8 cellular contexts compared by ENCODE assay signal in the genomic region with DNA sequence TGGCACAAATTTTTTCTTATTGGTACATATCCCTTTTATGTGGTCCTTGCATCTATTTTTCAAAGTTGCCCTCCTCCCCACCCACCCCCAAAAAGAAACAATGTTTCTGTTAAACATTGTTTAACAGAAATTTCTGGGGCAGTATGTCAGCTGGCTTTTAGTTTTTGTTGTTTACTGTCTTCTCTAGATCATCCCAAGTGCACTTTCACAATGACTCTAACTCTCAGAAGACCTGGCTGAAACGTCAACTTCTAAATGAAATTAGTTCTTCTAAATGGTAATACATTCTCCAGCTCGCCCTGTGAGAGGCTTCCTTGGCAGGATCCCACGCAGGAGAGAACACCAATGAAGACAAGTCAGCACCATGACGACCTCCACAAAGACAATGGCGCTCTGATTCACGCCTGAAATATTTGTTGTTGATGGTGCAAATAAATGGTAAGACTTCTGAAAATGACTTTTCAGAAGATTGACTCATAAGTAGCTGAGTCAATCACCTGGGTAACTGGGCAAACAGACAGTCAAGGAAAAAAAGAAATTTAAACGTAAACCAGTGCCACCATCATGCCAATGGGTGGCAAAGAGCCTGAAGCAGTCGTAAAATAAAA.
DNase-seq lines count a peak whose midpoint lies in the region; ATAC-seq and TF ChIP-seq lines count a peak whose summit lies in the region.

No MANE protein-coding gene starts in this region.

- H3K27ac ChIP-seq in fibroblast of lung (ENCODE audit: insufficient read depth, low read length) (no peak overlapping the region), H9 (ENCODE audit: insufficient read length, low read depth, low read length) (no peak overlapping the region)

- ATAC-seq in GM21528 (IDR thresholded peaks at IDR 0.05; ENCODE audit: low FRiP score, unreplicated experiment), result peak; percentile 75
- ATAC-seq in HG03565 (IDR thresholded peaks at IDR 0.05; ENCODE audit: unreplicated experiment), result peak; percentile 75

- H3K9me3 ChIP-seq in fibroblast of lung (ENCODE audit: control insufficient read depth, insufficient read depth, low read depth, low read length), result no peaks in the 10 kb centered on the region
- no peaks in the 10 kb centered on the region for H3K9me3 ChIP-seq in H9 (ENCODE audit: control insufficient read depth, low read depth, low read length)

- H3K27me3 Mint-ChIP-seq in immature natural killer cell (ENCODE audit: low read depth in 3 of 3) (peaks cover 0 to 3% (median 2%) of the 10 kb centered on the region in 3 donors), H9 (ENCODE audit: low read depth) (no peaks in the 10 kb centered on the region)

- H3K36me3 ChIP-seq in fibroblast of lung (ENCODE audit: control insufficient read depth, insufficient read depth, low read length), result no peaks in the 10 kb centered on the region

- H2BK15ac ChIP-seq in H9 (ENCODE audit: low read depth, low read length), result no peak overlapping the region

- H3K56ac ChIP-seq in H9 (ENCODE audit: insufficient read length, low read depth, low read length), result no peak overlapping the region

- H4K91ac ChIP-seq in H9 (ENCODE audit: insufficient read length, low read depth, low read length), result no peak overlapping the region

- no peaks in the 10 kb centered on the region for H3K23me2 ChIP-seq in H9 (ENCODE audit: insufficient read length, low read depth, low read length, poor library complexity, severe bottlenecking)

- DNase-seq in Daoy (ENCODE audit: low read depth) (peak; percentile 93), fibroblast of lung (ENCODE audit: low read depth in 2 of 2) (peak; percentile 16 to 98), NCI-H446 treated with DMSO at 0.1 percent for 48 hours (lab: John Stamatoyannopoulos, UW) (no peak), immature natural killer cell (no peak), middle frontal gyrus (ENCODE audit: extremely low spot score, low spot score) (no peak), H9 (no peak)

- no peak overlapping the region for H3K9ac ChIP-seq in fibroblast of lung (ENCODE audit: insufficient read depth, low read length)
- H3K9ac ChIP-seq in H9 (ENCODE audit: extremely low read depth, insufficient read length, low read length), result no peak overlapping the region

- no peak overlapping the region for H2AFZ ChIP-seq in fibroblast of lung (ENCODE audit: low read length)
- H2AFZ ChIP-seq in H9 (ENCODE audit: low read length), result no peak overlapping the region

- H3K4me1 Mint-ChIP-seq in immature natural killer cell (no peaks in the 10 kb centered on the region), H9 (peaks cover 14 to 16% of the 10 kb centered on the region in 2 experiments)

- H3K14ac ChIP-seq in H9 (ENCODE audit: insufficient read depth, low read length), result no peak overlapping the region

- no CpG with 5 or more reads among the region's 8 CpGs for WGBS in H9 (ENCODE audit: extremely low coverage, insufficient read length, low lambda C conversion rate)

- no peak overlapping the region for H2BK20ac ChIP-seq in H9 (ENCODE audit: low read depth, low read length, poor library complexity, severe bottlenecking)

- no peak overlapping the region for H2BK5ac ChIP-seq in H9 (ENCODE audit: insufficient read length, low read length)

- H3K36me3 Mint-ChIP-seq in immature natural killer cell (no peaks in the 10 kb centered on the region), H9 (ENCODE audit: insufficient read depth in 1 of 3, low read depth in 3 of 3) (no peaks in the 10 kb centered on the region)

- H3K4me1 ChIP-seq in fibroblast of lung (ENCODE audit: control insufficient read depth, extremely low read depth, insufficient read depth, low read length), result no peaks in the 10 kb centered on the region
- H3K4me1 ChIP-seq in H9 (ENCODE audit: insufficient read depth, low read length), result no peaks in the 10 kb centered on the region

- no peaks in the 10 kb centered on the region for H4K20me1 ChIP-seq in fibroblast of lung (ENCODE audit: control insufficient read depth, extremely low read depth, insufficient read depth, low read length)
- H4K20me1 ChIP-seq in H9 (ENCODE audit: control insufficient read depth, insufficient read depth, insufficient read length), result no peaks in the 10 kb centered on the region

- no peak overlapping the region for H3K4me3 ChIP-seq in fibroblast of lung (replicated peaks in 1 of 4; ENCODE audit: control extremely low read depth in 1 of 4, insufficient read depth in 1 of 4, low read depth in 3 of 4, low read length in 4 of 4)

- H3T11ph ChIP-seq in H9 (ENCODE audit: low read length), result no peak overlapping the region

- no peak overlapping the region for H2BK120ac ChIP-seq in H9 (ENCODE audit: low read depth, low read length, poor library complexity, severe bottlenecking)

- H3K9me3 Mint-ChIP-seq in immature natural killer cell, result peaks cover 0 to 69% (median 12%) of the 10 kb centered on the region in 6 donors
- no peaks in the 10 kb centered on the region for H3K9me3 Mint-ChIP-seq in H9

- no peak overlapping the region for H3K23ac ChIP-seq in H9 (ENCODE audit: insufficient read length, low read depth, low read length)

- H3K27ac Mint-ChIP-seq in immature natural killer cell, result no peak overlapping the region
- H3K27ac Mint-ChIP-seq in H9, result no peak overlapping the region; a peak in 1 of 7 replicates

- no peak overlapping the region for H4K8ac ChIP-seq in H9 (replicated peaks; ENCODE audit: insufficient read length, low read depth, low read length)

- H3K18ac ChIP-seq in H9 (ENCODE audit: insufficient read length, low read depth, low read length), result no peak overlapping the region

- H3K4me3 Mint-ChIP-seq in immature natural killer cell (no peak overlapping the region), H9 (no peak overlapping the region)

- no peak overlapping the region for H2BK12ac ChIP-seq in H9 (ENCODE audit: insufficient read length, low read depth, low read length)

- no peak overlapping the region for H4K5ac ChIP-seq in H9 (ENCODE audit: insufficient read length, low read depth, low read length)

- no peak overlapping the region for H3K4ac ChIP-seq in H9 (ENCODE audit: low read depth, low read length)

- H2AK5ac ChIP-seq in H9 (ENCODE audit: insufficient read length, low read length), result no peak overlapping the region

- H3K27me3 ChIP-seq in fibroblast of lung (ENCODE audit: control insufficient read depth, insufficient read depth, low read length), result no peaks in the 10 kb centered on the region
- H3K27me3 ChIP-seq in H9 (ENCODE audit: insufficient read depth, low read length), result no peaks in the 10 kb centered on the region

- H3K4me2 ChIP-seq in fibroblast of lung (ENCODE audit: extremely low read depth, insufficient read depth, low read length), result no peak overlapping the region
- H3K4me2 ChIP-seq in H9 (ENCODE audit: insufficient read depth, insufficient read length, low read length), result no peak overlapping the region

- H3K79me1 ChIP-seq in H9 (ENCODE audit: insufficient read depth, low read depth, low read length, poor library complexity, severe bottlenecking), result no peaks in the 10 kb centered on the region

- H3K79me2 ChIP-seq in fibroblast of lung (ENCODE audit: control insufficient read depth, insufficient read depth, low read length) (no peaks in the 10 kb centered on the region), H9 (ENCODE audit: insufficient read depth, low read length) (no peaks in the 10 kb centered on the region)

- TF ChIP-seq CTCF in fibroblast of lung (conservative IDR thresholded peaks at IDR 0.05 in 1 of 2, IDR thresholded peaks at IDR 0.05 in 1 of 2; ENCODE audit: low read depth in 1 of 2, low read length in 2 of 2) (no peak), H9 (conservative IDR thresholded peaks at IDR 0.05) (no peak)

Comparison
In these comparisons a context has a peak if more than half of its experiments do, and no peak if none do; other contexts are left out.
1. DNase-seq: peak in Daoy (single experiment) and fibroblast of lung (2 of 2); none in NCI-H446 treated with DMSO at 0.1 percent for 48 hours (single experiment), immature natural killer cell (0 of 3), middle frontal gyrus (single experiment) and H9 (single experiment).